ENCODE assay signal across 26 cellular contexts in the genomic region with DNA sequence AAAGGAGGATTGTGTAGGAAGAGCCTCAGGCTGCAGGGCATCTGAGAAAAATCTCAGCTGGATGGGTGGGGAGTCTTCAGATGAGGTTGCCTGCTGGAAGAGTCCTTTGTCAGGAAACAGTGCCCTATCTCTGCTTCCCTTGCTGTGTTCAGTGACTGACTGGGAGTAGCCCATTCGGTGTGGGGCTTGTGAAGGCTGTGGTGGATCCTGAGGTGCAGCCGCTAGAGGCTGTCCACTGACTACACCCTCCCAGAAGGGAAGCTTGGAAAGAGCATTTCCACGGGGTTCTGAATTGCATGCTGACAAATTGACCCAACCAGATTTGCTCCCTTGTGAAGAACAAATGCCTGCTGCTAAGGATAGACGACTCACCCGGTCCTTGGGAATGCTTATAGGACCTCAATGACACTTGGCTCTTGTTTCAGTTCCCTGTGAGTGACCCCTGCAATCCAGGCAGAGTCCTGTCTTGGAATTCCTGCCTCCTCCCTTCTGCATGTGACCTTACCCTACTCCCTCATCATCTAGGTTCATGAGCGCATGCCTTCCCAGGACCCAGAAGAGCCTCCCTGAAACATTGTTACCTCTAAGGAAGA.
DNase-seq lines count a peak whose midpoint lies in the region; ATAC-seq, FAIRE-seq and TF ChIP-seq lines count a peak whose summit lies in the region.
"Had no signal": no experiment of that assay in that cellular context is flagged by ENCODE, and none has a peak within 500 bp of the region (broad histone marks: within the 10 kb centered on the region; RNA-seq: fewer than 3 reads in every experiment).

No MANE protein-coding gene starts in this region.

- H2BK12ac ChIP-seq in neuronal stem cell (ENCODE audit: low read length): no peak overlapping the region

- no peaks in the 10 kb centered on the region for H3K9me1 ChIP-seq in K562 (ENCODE audit: control insufficient read depth, insufficient read depth, low read length)

- no peaks in the 10 kb centered on the region for H4K20me1 ChIP-seq in K562 (replicated peaks; ENCODE audit: control insufficient read depth, insufficient read depth, low read length)

- no peak overlapping the region for H4K91ac ChIP-seq in neuronal stem cell (ENCODE audit: low read depth, low read length, poor library complexity)

- H2AFZ ChIP-seq in K562 (ENCODE audit: low read depth, low read length) (no peak overlapping the region), neuronal stem cell (ENCODE audit: low read length) (no peak overlapping the region)
- H2AFZ ChIP-seq: PC-9 had no signal

- H3K9me3 ChIP-seq in A549: no peaks in the 10 kb centered on the region
- no peaks in the 10 kb centered on the region for H3K9me3 ChIP-seq in K562 (replicated peaks; ENCODE audit: control insufficient read depth, insufficient read depth, low read depth, low read length)
- no peaks in the 10 kb centered on the region for H3K9me3 ChIP-seq in left lung
- no peaks in the 10 kb centered on the region for H3K9me3 ChIP-seq in neuronal stem cell (replicated peaks in 1 of 2; ENCODE audit: control insufficient read depth in 2 of 2, insufficient read depth in 1 of 2, low read depth in 1 of 2, low read length in 2 of 2)
- H3K9me3 ChIP-seq: BE2C, SJCRH30 had no signal

- no peak overlapping the region for H3K4ac ChIP-seq in neuronal stem cell (ENCODE audit: low read length)

- intact Hi-C loops in K562 (cut with micrococcal nuclease) (no loop called here), left lung (cut with DNase I) (no loop called here)

- H3K27ac Mint-ChIP-seq in activated CD8-positive, alpha-beta T cell treated with anti-CD3 and anti-CD28 coated beads, Interleukin-2, amount 10 ng/mL, durations not matched to agents 7 days and 5 days: no peak overlapping the region
- H3K27ac Mint-ChIP-seq: CD14-positive monocyte had no signal

- no peaks in the 10 kb centered on the region for H3K79me1 ChIP-seq in neuronal stem cell (ENCODE audit: low read depth, low read length)

- no peak overlapping the region for H2BK5ac ChIP-seq in neuronal stem cell (ENCODE audit: low read length)

- DNase-seq in A549 (ENCODE audit: low read depth in 1 of 2, low spot score in 1 of 2): no peak
- no peak for DNase-seq in K562 (ENCODE audit: extremely low read depth in 1 of 4, low spot score in 3 of 4)
- DNase-seq in left lung: peak in 1 of 2 donors; percentile 39
- DNase-seq in neuronal stem cell (ENCODE audit: low spot score): no peak
- no peak for DNase-seq in NCI-H2196 treated with DMSO at 0.1 percent for 48 hours (lab: John Stamatoyannopoulos, UW; ENCODE audit: unreplicated experiment)
- no peak for DNase-seq in activated CD8-positive, alpha-beta T cell treated with anti-CD3 and anti-CD28 coated beads, Interleukin-2, amount 10 ng/mL, durations not matched to agents 7 days and 5 days
- DNase-seq: ACHN, BE2C, Calu3, DMS79 treated with DMSO at 0.1 percent for 48 hours, H7, Karpas-422, NCI-H1105, NCI-H1436 treated with DMSO at 0.1 percent for 48 hours, NCI-H1930, NCI-H446 treated with DMSO at 0.1 percent for 48 hours, NCI-H526 treated with DMSO at 0.1 percent for 48 hours, SJCRH30 had no signal

- no peak overlapping the region for H3K18ac ChIP-seq in neuronal stem cell (ENCODE audit: low read length)

- H3K27me3 ChIP-seq in K562 (ENCODE audit: control insufficient read depth in 2 of 2, insufficient read depth in 2 of 2, low read length in 2 of 2): peaks cover 20 to 25% of the 10 kb centered on the region in 2 experiments; a peak in 4 of 5 replicates
- H3K27me3 ChIP-seq in left lung: peaks cover 0 to 15% of the 10 kb centered on the region in 2 donors
- H3K27me3 ChIP-seq in neuronal stem cell (ENCODE audit: control insufficient read depth in 3 of 3, insufficient read depth in 3 of 3, low read depth in 1 of 3, low read length in 3 of 3): peaks cover 0 to 41% (median 0%) of the 10 kb centered on the region in 3 experiments
- H3K27me3 ChIP-seq: BE2C had no signal

- H4K8ac ChIP-seq in neuronal stem cell (ENCODE audit: low read depth, low read length): no peak overlapping the region

- TF ChIP-seq RAD21 in A549 (conservative IDR thresholded peaks at IDR 0.05 in 1 of 2, IDR thresholded peaks at IDR 0.05 in 1 of 2) (no peak), K562 (CRISPR knock-in tag; conservative IDR thresholded peaks at IDR 0.05 in 1 of 2, IDR thresholded peaks at IDR 0.05 in 1 of 2) (no peak)

- TF ChIP-seq CTCF in A549 (IDR thresholded peaks at IDR 0.05) (no peak), K562 (IDR thresholded peaks at IDR 0.05 in 2 of 3, conservative IDR thresholded peaks at IDR 0.05 in 1 of 3; ENCODE audit: insufficient read depth in 2 of 3, low read depth in 1 of 3, low read length in 3 of 3) (no peak), left lung (IDR thresholded peaks at IDR 0.05) (no peak)

- H3K27ac ChIP-seq in A549 (no peak overlapping the region), K562 (ENCODE audit: extremely low read depth, low read depth, low read length) (no peak overlapping the region), left lung (no peak overlapping the region), neuronal stem cell (replicated peaks; ENCODE audit: low read length) (no peak overlapping the region)
- H3K27ac ChIP-seq: 22Rv1, PC-9, SJCRH30 had no signal

- BruUV-seq in K562 (replicated peaks; lab: Mats Ljungman, UMichigan): no TSS peak

- TF ChIP-seq POLR2A in A549 (IDR thresholded peaks at IDR 0.05; ENCODE audit: low read length): no peak
- TF ChIP-seq POLR2A in K562 (conservative IDR thresholded peaks at IDR 0.05): no peak

- H3K4me1 ChIP-seq in A549: no peaks in the 10 kb centered on the region
- no peaks in the 10 kb centered on the region for H3K4me1 ChIP-seq in K562 (replicated peaks in 1 of 2; ENCODE audit: control insufficient read depth in 2 of 2, insufficient read depth in 2 of 2, low read length in 2 of 2)
- no peaks in the 10 kb centered on the region for H3K4me1 ChIP-seq in left lung
- peaks cover 0 to 2% of the 10 kb centered on the region in 2 donors for H3K4me1 ChIP-seq in neuronal stem cell (ENCODE audit: control insufficient read depth in 2 of 2, insufficient read depth in 1 of 2, low read depth in 1 of 2, low read length in 2 of 2)
- H3K4me1 ChIP-seq: BE2C, SJCRH30 had no signal

- no peak overlapping the region for H2BK15ac ChIP-seq in neuronal stem cell (ENCODE audit: low read length)

- peak; percentile 43; a peak in 4 of 6 replicates for ATAC-seq in A549
- ATAC-seq in K562: peak; percentile 55; the same call in 2 of the 3 replicates
- peak; percentile 93 for ATAC-seq in left lung
- no peak for ATAC-seq in HG03097 (IDR thresholded peaks at IDR 0.05; ENCODE audit: low FRiP score, unreplicated experiment)
- no peak for ATAC-seq in HG03354 (IDR thresholded peaks at IDR 0.05; ENCODE audit: poor library complexity, severe bottlenecking, unreplicated experiment)
- ATAC-seq in activated CD8-positive, alpha-beta T cell treated with anti-CD3 and anti-CD28 coated beads, Interleukin-2, amount 10 ng/mL, durations not matched to agents 7 days and 5 days: no peak
- ATAC-seq: Right ventricle myocardium inferior, SK-N-SH treated with all-trans-retinoic acid at 6 μM for 48 hours had no signal

- H3K9me3 Mint-ChIP-seq in activated CD8-positive, alpha-beta T cell treated with anti-CD3 and anti-CD28 coated beads, Interleukin-2, amount 10 ng/mL, durations not matched to agents 7 days and 5 days (ENCODE audit: insufficient read depth): no peaks in the 10 kb centered on the region

- CTCF ChIA-PET in A549 (lab: Yijun Ruan, JAX) (interaction anchor here (0.9 to 1.5 kb wide), 3 partner anchors 9 to 357 kb away, joined by 3 read pairs; partner anchors contain the start of gene ADD2), K562 (lab: Yijun Ruan, JAX; ENCODE audit: low intra/inter-chr PET ratio) (no interaction called here)
- CTCF ChIA-PET in activated CD8-positive, alpha-beta T cell treated with anti-CD3 and anti-CD28 coated beads, Interleukin-2, amount 10 ng/mL, durations not matched to agents 7 days and 5 days (lab: Charles Lee): no interaction called here

- no peak overlapping the region for H3K4me3 ChIP-seq in A549
- no peak overlapping the region for H3K4me3 ChIP-seq in K562
- no peak overlapping the region for H3K4me3 ChIP-seq in left lung
- H3K4me3 ChIP-seq in neuronal stem cell (ENCODE audit: low read length in 2 of 2): no peak overlapping the region
- H3K4me3 ChIP-seq: PC-9, SJCRH30 had no signal

- H3K9ac ChIP-seq in K562 (ENCODE audit: insufficient read depth in 1 of 2, low read depth in 2 of 2, low read length in 2 of 2): no peak overlapping the region
- no peak overlapping the region for H3K9ac ChIP-seq in neuronal stem cell (ENCODE audit: low read depth, low read length, poor library complexity)

- POLR2A ChIA-PET in A549 (lab: Yijun Ruan, JAX) (no interaction called here), K562 (lab: Yijun Ruan, JAX) (interaction anchor here (0.6 kb wide), 2 partner anchors 12 to 1644 kb away, joined by 3 read pairs; no protein-coding TSS in a partner anchor)
- POLR2A ChIA-PET in activated CD8-positive, alpha-beta T cell treated with anti-CD3 and anti-CD28 coated beads, Interleukin-2, amount 10 ng/mL, durations not matched to agents 7 days and 5 days (lab: Charles Lee): no interaction called here

- peaks cover 26% of the 10 kb centered on the region for H3K27me3 Mint-ChIP-seq in activated CD8-positive, alpha-beta T cell treated with anti-CD3 and anti-CD28 coated beads, Interleukin-2, amount 10 ng/mL, durations not matched to agents 7 days and 5 days (ENCODE audit: low read depth)

- H3K36me3 ChIP-seq in K562 (ENCODE audit: control insufficient read depth, insufficient read depth, low read length): no peaks in the 10 kb centered on the region
- H3K36me3 ChIP-seq in left lung: no peaks in the 10 kb centered on the region
- H3K36me3 ChIP-seq in neuronal stem cell (replicated peaks in 1 of 2; ENCODE audit: control insufficient read depth in 2 of 2, insufficient read depth in 2 of 2, low read length in 2 of 2): no peaks in the 10 kb centered on the region
- H3K36me3 ChIP-seq: BE2C, SJCRH30 had no signal

- no peak overlapping the region for H3K4me3 Mint-ChIP-seq in activated CD8-positive, alpha-beta T cell treated with anti-CD3 and anti-CD28 coated beads, Interleukin-2, amount 10 ng/mL, durations not matched to agents 7 days and 5 days
- H3K4me3 Mint-ChIP-seq: CD14-positive monocyte had no signal

- no peaks in the 10 kb centered on the region for H3K4me1 Mint-ChIP-seq in activated CD8-positive, alpha-beta T cell treated with anti-CD3 and anti-CD28 coated beads, Interleukin-2, amount 10 ng/mL, durations not matched to agents 7 days and 5 days (ENCODE audit: low read depth)
- H3K4me1 Mint-ChIP-seq: CD14-positive monocyte had no signal

- TF ChIP-seq EP300 in A549 (IDR thresholded peaks at IDR 0.05): no peak
- TF ChIP-seq EP300 in K562 (IDR thresholded peaks at IDR 0.05; ENCODE audit: low read length): no peak

- H2AK5ac ChIP-seq in neuronal stem cell (ENCODE audit: low read depth, low read length): no peak overlapping the region

- H3K4me2 ChIP-seq in A549 (no peak overlapping the region), K562 (ENCODE audit: insufficient read depth, low read length) (no peak overlapping the region), neuronal stem cell (ENCODE audit: insufficient read depth, low read length, poor library complexity, severe bottlenecking) (no peak overlapping the region)
- H3K4me2 ChIP-seq: PC-9 had no signal

- H2BK120ac ChIP-seq in neuronal stem cell (ENCODE audit: low read depth, low read length): no peak overlapping the region

- H3K14ac ChIP-seq in neuronal stem cell (ENCODE audit: low read length): peak overlapping the region; percentile 6

- in situ Hi-C loops in K562 (cut with MboI): no loop called here

- H3K79me2 ChIP-seq in K562 (ENCODE audit: control insufficient read depth, insufficient read depth, low read length): no peaks in the 10 kb centered on the region

- H3K36me3 Mint-ChIP-seq in activated CD8-positive, alpha-beta T cell treated with anti-CD3 and anti-CD28 coated beads, Interleukin-2, amount 10 ng/mL, durations not matched to agents 7 days and 5 days (ENCODE audit: low read depth): no peaks in the 10 kb centered on the region
- H3K36me3 Mint-ChIP-seq: CD14-positive monocyte had no signal

- no peak for FAIRE-seq in A549 (lab: Jason Lieb, UNC)
- FAIRE-seq in K562 (lab: Jason Lieb, UNC): no peak
- FAIRE-seq: GM18507 had no signal

- H3K23ac ChIP-seq in neuronal stem cell (ENCODE audit: low read depth, low read length, poor library complexity): no peak overlapping the region

- WGBS in A549 (ENCODE audit: missing lambda C conversion rate): 48% methylated on average over 6 of the region's 6 CpGs
- 3% methylated on average over 6 of the region's 6 CpGs for WGBS in K562 (ENCODE audit: insufficient coverage, low coverage, missing lambda C conversion rate)
- no CpG with 5 or more reads among the region's 6 CpGs for WGBS in neuronal stem cell (ENCODE audit: extremely low coverage in 2 of 2, insufficient read length in 2 of 2, insufficient replicate concordance in 1 of 2), 2 donors

Comparison
In these comparisons a context has a peak if more than half of its experiments do, and no peak if none do; other contexts are left out.
1. ATAC-seq: peak in A549 (2 of 2), K562 (single experiment) and left lung (single experiment); none in HG03097 (single experiment), HG03354 (single experiment) and activated CD8-positive, alpha-beta T cell treated with anti-CD3 and anti-CD28 coated beads, Interleukin-2, amount 10 ng/mL, durations not matched to agents 7 days and 5 days (single experiment).